ENCODE assay signal across 3 cellular contexts in the genomic region with DNA sequence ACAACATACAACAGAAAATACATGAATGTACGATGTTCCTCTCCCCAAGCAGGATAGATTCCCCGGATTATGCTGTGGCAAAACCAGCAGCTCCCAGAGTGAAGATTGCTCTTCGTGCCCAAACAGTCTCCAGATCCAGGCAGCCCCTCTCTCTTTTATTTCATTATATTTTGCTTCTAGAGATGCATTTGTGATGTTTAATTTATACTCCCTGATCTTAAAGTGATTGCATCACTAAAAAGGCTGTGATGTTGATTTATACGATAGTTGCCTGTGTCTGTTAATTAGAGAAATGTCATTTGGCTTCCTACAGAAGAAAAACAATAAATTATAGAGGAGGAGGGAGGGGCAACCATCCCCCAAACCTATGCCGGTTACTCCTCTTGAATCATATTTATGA.
"Had no signal": no experiment of that assay in that cellular context is flagged by ENCODE, and none has a peak within 500 bp of the region (broad histone marks: within the 10 kb centered on the region; RNA-seq: fewer than 3 reads in every experiment).

No MANE protein-coding gene starts in this region.

- H3K4me3 ChIP-seq: GM12878 had no signal

- DNase-seq: GDM1, GF-D8 had no signal

- ATAC-seq: GM12878 had no signal
